1 cellular context compared by ENCODE assay signal in the genomic region with DNA sequence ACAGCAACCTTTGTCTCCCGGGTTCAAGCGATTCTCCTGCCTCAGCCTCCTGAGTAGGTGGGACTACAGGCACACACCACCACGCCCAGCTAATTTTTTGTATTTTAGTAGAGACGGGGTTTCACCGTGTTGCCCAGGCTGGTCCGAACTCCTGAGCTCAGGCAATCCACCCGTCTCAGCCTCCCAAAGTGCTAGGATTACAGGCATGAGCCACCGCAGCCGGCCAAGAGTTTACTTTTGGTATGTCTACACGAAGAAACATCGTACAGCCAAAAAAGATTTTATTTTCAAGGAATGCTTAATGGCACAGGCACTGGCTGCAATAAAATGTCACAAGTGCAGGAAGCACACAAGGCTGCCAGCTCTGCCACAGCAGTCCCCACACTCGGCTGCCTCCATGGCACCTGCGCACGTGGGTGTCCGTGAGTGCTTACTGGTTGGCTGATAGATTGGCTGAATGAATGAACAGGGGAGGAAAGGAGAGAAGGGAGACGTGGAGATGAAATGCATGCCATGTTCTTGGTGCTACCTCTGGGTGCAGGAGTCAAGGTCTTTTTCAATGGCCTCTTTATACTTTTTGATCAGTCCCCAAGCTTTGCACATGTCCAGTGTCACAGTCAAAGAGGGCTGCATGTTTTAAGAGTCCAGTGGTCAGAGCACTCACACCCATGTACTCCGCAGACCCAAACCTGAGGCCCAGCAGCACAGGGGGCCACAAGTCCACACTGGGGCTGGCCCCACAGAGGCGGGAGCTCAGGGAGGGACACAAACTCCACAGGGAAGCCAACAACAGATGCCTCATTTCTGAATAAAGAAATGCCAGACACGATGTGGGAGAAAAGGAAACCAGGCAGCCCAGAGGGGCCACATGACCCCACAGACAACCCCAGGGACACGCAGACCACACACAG.
TF ChIP-seq lines count a peak whose summit lies in the region.

No MANE protein-coding gene starts in this region.

TF ChIP-seq in H1, 55 proteins besides CTCF, POLR2A, EP300 and RAD21:
- TF ChIP-seq MAX (IDR thresholded peaks at IDR 0.05) = no peak
- no peak for TF ChIP-seq SP1 (IDR thresholded peaks at IDR 0.05; ENCODE audit: low read depth, low read length)
- no peak for TF ChIP-seq CBX5 (IDR thresholded peaks at IDR 0.05; ENCODE audit: low read depth, low read length)
- TF ChIP-seq RNF2 (IDR thresholded peaks at IDR 0.05; ENCODE audit: borderline replicate concordance, low read depth, low read length, missing control alignments, poor library complexity, severe bottlenecking) = no peak
- TF ChIP-seq HDAC6 (IDR thresholded peaks at IDR 0.05; ENCODE audit: low read depth, low read length) = no peak
- no peak for TF ChIP-seq ZNF274 (IDR thresholded peaks at IDR 0.05; ENCODE audit: borderline replicate concordance, extremely low read depth, low read length)
- TF ChIP-seq EGR1 (IDR thresholded peaks at IDR 0.05; ENCODE audit: borderline replicate concordance, low read depth, low read length) = no peak
- TF ChIP-seq PHF8 (conservative IDR thresholded peaks at IDR 0.05; ENCODE audit: low read depth, low read length) = no peak
- no peak for TF ChIP-seq CBX8 (IDR thresholded peaks at IDR 0.05; ENCODE audit: borderline replicate concordance, low read depth, low read length)
- TF ChIP-seq JUND (IDR thresholded peaks at IDR 0.05; ENCODE audit: low read length) = no peak
- TF ChIP-seq TBP (IDR thresholded peaks at IDR 0.05; ENCODE audit: low read depth, low read length) = no peak
- no peak for TF ChIP-seq SIRT6 (IDR thresholded peaks at IDR 0.05; ENCODE audit: low read length)
- TF ChIP-seq SRF (IDR thresholded peaks at IDR 0.05; ENCODE audit: low read depth, low read length) = no peak
- TF ChIP-seq, protein P1, sequence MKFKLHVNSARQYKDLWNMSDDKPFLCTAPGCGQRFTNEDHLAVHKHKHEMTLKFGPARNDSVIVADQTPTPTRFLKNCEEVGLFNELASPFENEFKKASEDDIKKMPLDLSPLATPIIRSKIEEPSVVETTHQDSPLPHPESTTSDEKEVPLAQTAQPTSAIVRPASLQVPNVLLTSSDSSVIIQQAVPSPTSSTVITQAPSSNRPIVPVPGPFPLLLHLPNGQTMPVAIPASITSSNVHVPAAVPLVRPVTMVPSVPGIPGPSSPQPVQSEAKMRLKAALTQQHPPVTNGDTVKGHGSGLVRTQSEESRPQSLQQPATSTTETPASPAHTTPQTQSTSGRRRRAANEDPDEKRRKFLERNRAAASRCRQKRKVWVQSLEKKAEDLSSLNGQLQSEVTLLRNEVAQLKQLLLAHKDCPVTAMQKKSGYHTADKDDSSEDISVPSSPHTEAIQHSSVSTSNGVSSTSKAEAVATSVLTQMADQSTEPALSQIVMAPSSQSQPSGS (IDR thresholded peaks at IDR 0.05; ENCODE audit: low read length) = no peak
- TF ChIP-seq CHD7 (IDR thresholded peaks at IDR 0.05; ENCODE audit: insufficient replicate concordance, low read length) = no peak
- TF ChIP-seq E2F6 (IDR thresholded peaks at IDR 0.05) = no peak
- no peak for TF ChIP-seq SAP30 (IDR thresholded peaks at IDR 0.05; ENCODE audit: insufficient read depth, insufficient replicate concordance, low read length)
- no peak for TF ChIP-seq HDAC2 (IDR thresholded peaks at IDR 0.05; ENCODE audit: borderline replicate concordance in 1 of 2, low read depth in 2 of 2, low read length in 2 of 2)
- no peak for TF ChIP-seq NRF1 (IDR thresholded peaks at IDR 0.05; ENCODE audit: low read depth, low read length)
